13 cellular contexts compared by ENCODE assay signal in the genomic region with DNA sequence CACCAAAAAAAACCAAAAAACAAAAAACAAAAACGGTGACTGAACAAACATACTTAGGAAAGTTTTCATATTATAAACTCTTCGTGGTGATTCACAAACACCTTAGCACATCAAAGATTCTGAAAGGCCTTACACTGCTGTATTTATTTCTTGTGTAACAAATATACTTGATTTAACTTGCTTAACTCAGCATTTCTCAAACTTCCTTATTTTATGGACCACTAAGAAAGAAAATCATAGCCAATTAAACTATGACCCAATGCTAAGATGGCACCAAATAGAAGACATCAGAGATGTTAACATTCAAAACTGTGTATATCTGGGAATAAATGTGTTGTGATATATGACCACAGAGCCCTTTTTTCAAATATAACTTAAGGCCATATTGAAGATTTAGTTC. TPM values are rescaled to one million over a fixed set of nuclear protein-coding genes. Genes with fewer than 3 reads are reported as not detected.
A peak's percentile ranks its signal among the peaks of the same experiment; 100 is the strongest.
DNase-seq lines count a peak whose midpoint lies in the region; ATAC-seq, FAIRE-seq and TF ChIP-seq lines count a peak whose summit lies in the region.
"Had no signal": no experiment of that assay in that cellular context is flagged by ENCODE, and none has a peak within 500 bp of the region (broad histone marks: within the 10 kb centered on the region; RNA-seq: fewer than 3 reads in every experiment).

No MANE protein-coding gene starts in this region.

- H3K9me3 ChIP-seq in HAP-1 = no peaks in the 10 kb centered on the region
- H3K9me3 ChIP-seq: BE2C had no signal

- DNase-seq in AML-193 (lab: John Stamatoyannopoulos, UW) (peak; percentile 86), H54 (ENCODE audit: insufficient read length, low spot score) (no peak), T-cell (no peak), immature natural killer cell (no peak), DMS 273 (lab: John Stamatoyannopoulos, UW; ENCODE audit: unreplicated experiment) (no peak), HAP-1 (ENCODE audit: low spot score in 2 of 2) (no peak), GM13977 (ENCODE audit: low spot score) (no peak)
- DNase-seq: BE2C, midbrain, NCI-H1436 had no signal

- no peak for TF ChIP-seq POLR2A in H54 (IDR thresholded peaks at IDR 0.05; ENCODE audit: low read depth, low read length)

- POLR2A ChIA-PET in T-cell (lab: Charles Lee) = no interaction called here

- TF ChIP-seq CTCF in GM13977 (IDR thresholded peaks at IDR 0.05; ENCODE audit: extremely low read depth, insufficient read depth, missing control alignments) = no peak

- H3K27me3 ChIP-seq in HAP-1 (ENCODE audit: low read depth) = no peaks in the 10 kb centered on the region

- H3K27me3 Mint-ChIP-seq in T-cell = no peaks in the 10 kb centered on the region
- H3K27me3 Mint-ChIP-seq in immature natural killer cell (ENCODE audit: low read depth in 3 of 3) = peaks cover 3 to 7% (median 6%) of the 10 kb centered on the region in 3 donors

- no peaks in the 10 kb centered on the region for H3K36me3 ChIP-seq in HAP-1 (replicated peaks)
- H3K36me3 ChIP-seq: BE2C had no signal

- H3K4me1 Mint-ChIP-seq in T-cell (peaks cover 9 to 16% (median 9%) of the 10 kb centered on the region in 3 donors), immature natural killer cell (peaks cover 4 to 7% of the 10 kb centered on the region in 2 donors)

- H3K36me3 Mint-ChIP-seq in T-cell (no peaks in the 10 kb centered on the region), immature natural killer cell (no peaks in the 10 kb centered on the region)

- FAIRE-seq in H54 (lab: Jason Lieb, UNC) = peak; percentile 30
- FAIRE-seq: GM18507 had no signal

- H3K4me3 Mint-ChIP-seq in T-cell (peak overlapping the region; percentile 50 to 78 (median 70)), immature natural killer cell (peak overlapping the region; percentile 55 to 69 (median 57))

- CTCF ChIA-PET in T-cell (lab: Charles Lee) = no interaction called here

- H3K4me1 ChIP-seq in HAP-1 = peaks cover 12% of the 10 kb centered on the region
- H3K4me1 ChIP-seq: BE2C had no signal

- in situ Hi-C loops in HAP-1 (cut with MboI; ENCODE audit: low sequenced_read_pairs) = no loop called here
- in situ Hi-C loops in GM13977 (cut with MboI; ENCODE audit: low pct_unique_long_range_greater_than_20kb, low sequenced_read_pairs, unreplicated experiment) = no loop called here

- no peak overlapping the region for H3K4me3 ChIP-seq in HAP-1
- H3K4me3 ChIP-seq: coronary artery had no signal

- no peaks in the 10 kb centered on the region for H3K9me3 Mint-ChIP-seq in T-cell
- H3K9me3 Mint-ChIP-seq in immature natural killer cell = no peaks in the 10 kb centered on the region

- ATAC-seq in T-cell (replicated peaks in 1 of 4) = no peak
- ATAC-seq in HG03342 (IDR thresholded peaks at IDR 0.05; ENCODE audit: unreplicated experiment) = no peak

- no peak overlapping the region for H3K27ac Mint-ChIP-seq in T-cell
- no peak overlapping the region for H3K27ac Mint-ChIP-seq in immature natural killer cell

RNA-seq across cellular contexts. Expression of a gene that starts 57.7 kb away (rescaled TPM):
- total RNA-seq in T-cell = 10 to 100 TPM; 38.1 to 50.1 (median 39.6) TPM
- polyA plus RNA-seq in immature natural killer cell = 1 to 10 TPM in 2 of 3 donors, under 1 TPM in 1; 0.17 to 4.5 (median 3.3) TPM

Comparison
In these comparisons a context has a peak if more than half of its experiments do, and no peak if none do; other contexts are left out.
1. DNase-seq: peak in AML-193 (2 of 2); none in H54 (single experiment), T-cell (0 of 34), immature natural killer cell (0 of 3), DMS 273 (single experiment), HAP-1 (0 of 2) and GM13977 (single experiment).